ENCODE assay signal across 8 cellular contexts in the genomic region with DNA sequence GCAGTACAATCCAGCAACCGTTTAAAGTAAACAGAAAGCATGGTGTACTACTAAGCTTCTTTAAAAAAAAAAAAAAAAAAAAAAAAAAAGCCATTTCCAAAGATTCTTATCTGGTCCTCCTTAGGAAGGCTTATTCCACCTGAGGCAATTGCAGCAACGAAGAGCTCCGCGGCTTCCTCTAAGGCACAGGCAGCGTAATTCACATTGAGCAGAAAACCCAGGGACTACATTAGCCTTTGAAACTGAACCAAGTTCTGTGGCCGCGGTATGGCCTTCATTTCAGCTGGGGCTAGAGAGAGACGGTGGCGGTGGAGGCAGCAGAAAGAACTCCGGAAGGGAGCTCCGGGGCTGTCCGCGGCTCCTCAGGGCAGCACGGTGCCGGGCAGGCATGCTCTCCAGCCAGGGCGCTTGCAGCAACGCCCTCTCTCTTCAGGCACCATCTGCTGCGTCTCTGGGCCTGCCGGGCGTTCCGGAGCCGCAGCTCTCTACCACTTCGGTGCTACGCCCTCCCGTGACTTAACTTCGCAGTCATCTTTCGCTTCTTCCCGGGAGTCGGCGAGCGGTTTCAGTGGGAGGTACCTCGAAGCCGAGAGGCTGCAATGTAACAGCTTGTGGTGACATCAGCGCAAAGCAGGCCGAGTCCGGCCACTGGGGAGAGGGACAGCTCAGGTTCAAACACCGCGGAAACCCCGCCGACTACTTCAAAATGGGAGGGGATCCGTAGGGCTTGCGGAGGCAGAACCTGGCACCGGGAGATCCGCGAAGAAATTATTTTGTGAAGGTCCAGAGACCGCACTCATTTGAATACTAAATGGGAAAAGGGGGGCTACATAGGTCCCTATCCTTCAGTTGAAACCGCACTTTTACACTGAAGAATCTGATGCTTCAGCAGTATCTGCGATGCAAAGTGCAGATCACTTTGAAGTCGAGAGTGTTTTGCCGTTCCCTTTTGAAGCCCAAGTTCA.
DNase-seq lines count a peak whose midpoint lies in the region; ATAC-seq, FAIRE-seq and TF ChIP-seq lines count a peak whose summit lies in the region.

No MANE protein-coding gene starts in this region.

- peaks cover 0 to 11% of the 10 kb centered on the region in 2 donors for H3K4me1 ChIP-seq in kidney (ENCODE audit: control insufficient read depth in 1 of 2, insufficient read depth in 1 of 2, low read depth in 1 of 2, low read length in 2 of 2)

- H3K36me3 ChIP-seq in kidney (ENCODE audit: control insufficient read depth in 1 of 2, insufficient read depth in 2 of 2, low read length in 2 of 2) = no peaks in the 10 kb centered on the region

- peak overlapping the region; percentile 94 to 97 for H3K27ac ChIP-seq in kidney (ENCODE audit: low read depth in 2 of 2, low read length in 2 of 2)

- H3K4me3 Mint-ChIP-seq in WTC11 (no peak overlapping the region), chondrocyte (ENCODE audit: unreplicated experiment) (no peak overlapping the region)

- DNase-seq in AG08395 (ENCODE audit: low spot score) (peak; percentile 86), NCI-H2171 (lab: John Stamatoyannopoulos, UW) (peak; percentile 66), WTC11 (ENCODE audit: low spot score) (peak; percentile 92), chondrocyte (ENCODE audit: low spot score) (peak; percentile 96), kidney (peak; percentile 98)
- DNase-seq in stimulated activated CD4-positive, alpha-beta T cell treated with anti-CD3 and anti-CD28 coated beads, Interleukin-12 subunit alpha, Interleukin-12 subunit beta, amount 100 ng/mL, for 4 hours = peak; percentile 60

- H3K27me3 Mint-ChIP-seq in WTC11 (ENCODE audit: low read depth) (no peaks in the 10 kb centered on the region; the same call in 1 of the 2 replicates), chondrocyte (ENCODE audit: low read depth) (no peaks in the 10 kb centered on the region)

- no peaks in the 10 kb centered on the region for H3K9me3 ChIP-seq in kidney (ENCODE audit: control insufficient read depth in 1 of 2, low read length in 2 of 2)

- H3K4me1 Mint-ChIP-seq in WTC11 (peaks cover 8% of the 10 kb centered on the region), chondrocyte (ENCODE audit: low read depth) (peaks cover 22% of the 10 kb centered on the region)

- H3K36me3 Mint-ChIP-seq in WTC11 = no peaks in the 10 kb centered on the region
- no peaks in the 10 kb centered on the region for H3K36me3 Mint-ChIP-seq in chondrocyte (ENCODE audit: low read depth)

- POLR2A ChIA-PET in WTC11 (lab: Charles Lee) = interaction anchor here (0.6 to 1.3 kb wide), 9 partner anchors 11 to 1511 kb away, joined by 3 to 8 read pairs (median 3); a partner anchor contains a TSS

- peak overlapping the region; percentile 83 to 85 for H3K4me3 ChIP-seq in kidney (ENCODE audit: low read length in 2 of 2)

- TF ChIP-seq CTCF in WTC11 (IDR thresholded peaks at IDR 0.05) = no peak
- TF ChIP-seq CTCF in chondrocyte (IDR thresholded peaks at IDR 0.05) = peak; percentile 70
- peak; percentile 17 for TF ChIP-seq CTCF in kidney (IDR thresholded peaks at IDR 0.05; ENCODE audit: borderline replicate concordance, extremely low read depth, insufficient read depth)

- ATAC-seq in GM18870 (IDR thresholded peaks at IDR 0.05; ENCODE audit: unreplicated experiment) (peak; percentile 96), HG03097 (IDR thresholded peaks at IDR 0.05; ENCODE audit: low FRiP score, unreplicated experiment) (peak; percentile 97), WTC11 (peak; percentile 93)

- H3K27ac Mint-ChIP-seq in WTC11 (no peak overlapping the region), chondrocyte (ENCODE audit: unreplicated experiment) (no peak overlapping the region)

- no peaks in the 10 kb centered on the region for H3K9me3 Mint-ChIP-seq in WTC11
- H3K9me3 Mint-ChIP-seq in chondrocyte (ENCODE audit: low read depth) = no peaks in the 10 kb centered on the region

- FAIRE-seq in kidney (lab: Jason Lieb, UNC) = peak; percentile 49

- peak overlapping the region; percentile 83 to 92 for H3K9ac ChIP-seq in kidney (ENCODE audit: low read length in 2 of 2)

- intact Hi-C loops in kidney (cut with DNase I) = no loop called here

- CTCF ChIA-PET in WTC11 (lab: Charles Lee) = interaction anchor here (0.7 to 1.6 kb wide), 19 partner anchors 11 to 362 kb away, joined by 3 to 15 read pairs (median 4); no protein-coding TSS in a partner anchor

TF ChIP-seq in WTC11, 78 proteins besides CTCF, POLR2A, EP300 and RAD21 (continues in another document):
- TF ChIP-seq, protein P1, sequence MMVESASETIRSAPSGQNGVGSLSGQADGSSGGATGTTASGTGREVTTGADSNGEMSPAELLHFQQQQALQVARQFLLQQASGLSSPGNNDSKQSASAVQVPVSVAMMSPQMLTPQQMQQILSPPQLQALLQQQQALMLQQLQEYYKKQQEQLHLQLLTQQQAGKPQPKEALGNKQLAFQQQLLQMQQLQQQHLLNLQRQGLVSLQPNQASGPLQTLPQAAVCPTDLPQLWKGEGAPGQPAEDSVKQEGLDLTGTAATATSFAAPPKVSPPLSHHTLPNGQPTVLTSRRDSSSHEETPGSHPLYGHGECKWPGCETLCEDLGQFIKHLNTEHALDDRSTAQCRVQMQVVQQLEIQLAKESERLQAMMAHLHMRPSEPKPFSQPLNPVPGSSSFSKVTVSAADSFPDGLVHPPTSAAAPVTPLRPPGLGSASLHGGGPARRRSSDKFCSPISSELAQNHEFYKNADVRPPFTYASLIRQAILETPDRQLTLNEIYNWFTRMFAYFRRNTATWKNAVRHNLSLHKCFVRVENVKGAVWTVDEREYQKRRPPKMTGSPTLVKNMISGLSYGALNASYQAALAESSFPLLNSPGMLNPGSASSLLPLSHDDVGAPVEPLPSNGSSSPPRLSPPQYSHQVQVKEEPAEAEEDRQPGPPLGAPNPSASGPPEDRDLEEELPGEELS (CRISPR knock-in tag; IDR thresholded peaks at IDR 0.05) = peak; percentile 47; the same call in 1 of the 2 replicates
- TF ChIP-seq, protein P2, sequence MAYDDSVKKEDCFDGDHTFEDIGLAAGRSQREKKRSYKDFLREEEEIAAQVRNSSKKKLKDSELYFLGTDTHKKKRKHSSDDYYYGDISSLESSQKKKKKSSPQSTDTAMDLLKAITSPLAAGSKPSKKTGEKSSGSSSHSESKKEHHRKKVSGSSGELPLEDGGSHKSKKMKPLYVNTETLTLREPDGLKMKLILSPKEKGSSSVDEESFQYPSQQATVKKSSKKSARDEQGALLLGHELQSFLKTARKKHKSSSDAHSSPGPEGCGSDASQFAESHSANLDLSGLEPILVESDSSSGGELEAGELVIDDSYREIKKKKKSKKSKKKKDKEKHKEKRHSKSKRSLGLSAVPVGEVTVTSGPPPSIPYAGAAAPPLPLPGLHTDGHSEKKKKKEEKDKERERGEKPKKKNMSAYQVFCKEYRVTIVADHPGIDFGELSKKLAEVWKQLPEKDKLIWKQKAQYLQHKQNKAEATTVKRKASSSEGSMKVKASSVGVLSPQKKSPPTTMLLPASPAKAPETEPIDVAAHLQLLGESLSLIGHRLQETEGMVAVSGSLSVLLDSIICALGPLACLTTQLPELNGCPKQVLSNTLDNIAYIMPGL (CRISPR knock-in tag; IDR thresholded peaks at IDR 0.05) = peak; percentile 69; the same call in 1 of the 2 replicates
- TF ChIP-seq HMGA2 (CRISPR knock-in tag; IDR thresholded peaks at IDR 0.05) (0 out of 2 replicates have a peak, but pooled peaks have one; percentile 15), GABPB1 (CRISPR knock-in tag; IDR thresholded peaks at IDR 0.05) (peak; percentile 91), CREM (CRISPR knock-in tag; IDR thresholded peaks at IDR 0.05) (peak; percentile 76)
- TF ChIP-seq, protein P3, sequence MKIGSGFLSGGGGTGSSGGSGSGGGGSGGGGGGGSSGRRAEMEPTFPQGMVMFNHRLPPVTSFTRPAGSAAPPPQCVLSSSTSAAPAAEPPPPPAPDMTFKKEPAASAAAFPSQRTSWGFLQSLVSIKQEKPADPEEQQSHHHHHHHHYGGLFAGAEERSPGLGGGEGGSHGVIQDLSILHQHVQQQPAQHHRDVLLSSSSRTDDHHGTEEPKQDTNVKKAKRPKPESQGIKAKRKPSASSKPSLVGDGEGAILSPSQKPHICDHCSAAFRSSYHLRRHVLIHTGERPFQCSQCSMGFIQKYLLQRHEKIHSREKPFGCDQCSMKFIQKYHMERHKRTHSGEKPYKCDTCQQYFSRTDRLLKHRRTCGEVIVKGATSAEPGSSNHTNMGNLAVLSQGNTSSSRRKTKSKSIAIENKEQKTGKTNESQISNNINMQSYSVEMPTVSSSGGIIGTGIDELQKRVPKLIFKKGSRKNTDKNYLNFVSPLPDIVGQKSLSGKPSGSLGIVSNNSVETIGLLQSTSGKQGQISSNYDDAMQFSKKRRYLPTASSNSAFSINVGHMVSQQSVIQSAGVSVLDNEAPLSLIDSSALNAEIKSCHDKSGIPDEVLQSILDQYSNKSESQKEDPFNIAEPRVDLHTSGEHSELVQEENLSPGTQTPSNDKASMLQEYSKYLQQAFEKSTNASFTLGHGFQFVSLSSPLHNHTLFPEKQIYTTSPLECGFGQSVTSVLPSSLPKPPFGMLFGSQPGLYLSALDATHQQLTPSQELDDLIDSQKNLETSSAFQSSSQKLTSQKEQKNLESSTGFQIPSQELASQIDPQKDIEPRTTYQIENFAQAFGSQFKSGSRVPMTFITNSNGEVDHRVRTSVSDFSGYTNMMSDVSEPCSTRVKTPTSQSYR (CRISPR knock-in tag; IDR thresholded peaks at IDR 0.05) = no peak
- TF ChIP-seq, protein P4, sequence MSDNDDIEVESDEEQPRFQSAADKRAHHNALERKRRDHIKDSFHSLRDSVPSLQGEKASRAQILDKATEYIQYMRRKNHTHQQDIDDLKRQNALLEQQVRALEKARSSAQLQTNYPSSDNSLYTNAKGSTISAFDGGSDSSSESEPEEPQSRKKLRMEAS (CRISPR knock-in tag; IDR thresholded peaks at IDR 0.05) = peak; percentile 80
- TF ChIP-seq, protein P5, sequence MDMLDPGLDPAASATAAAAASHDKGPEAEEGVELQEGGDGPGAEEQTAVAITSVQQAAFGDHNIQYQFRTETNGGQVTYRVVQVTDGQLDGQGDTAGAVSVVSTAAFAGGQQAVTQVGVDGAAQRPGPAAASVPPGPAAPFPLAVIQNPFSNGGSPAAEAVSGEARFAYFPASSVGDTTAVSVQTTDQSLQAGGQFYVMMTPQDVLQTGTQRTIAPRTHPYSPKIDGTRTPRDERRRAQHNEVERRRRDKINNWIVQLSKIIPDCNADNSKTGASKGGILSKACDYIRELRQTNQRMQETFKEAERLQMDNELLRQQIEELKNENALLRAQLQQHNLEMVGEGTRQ (CRISPR knock-in tag; IDR thresholded peaks at IDR 0.05) = 0 out of 2 replicates have a peak, but pooled peaks have one; percentile 31

Comparison
In these comparisons a context has a peak if more than half of its experiments do, and no peak if none do; other contexts are left out.
1. Peak in every context shown above with its lines: DNase-seq, ATAC-seq, H3K4me3 ChIP-seq and H3K27ac ChIP-seq.